1 cellular context compared by ENCODE assay signal in genomic region chr10:29728541-29729049, GRCh38.
TF ChIP-seq lines count a peak whose summit lies in the region.

No MANE protein-coding gene starts in this region.

TF ChIP-seq in GM23338, 12 proteins besides CTCF, POLR2A, EP300 and RAD21 (continued from another document):
- TF ChIP-seq ZNF462 (CRISPR knock-in tag; IDR thresholded peaks at IDR 0.05) (no peak), EZH2 (IDR thresholded peaks at IDR 0.05; ENCODE audit: low read depth, unreplicated experiment) (no peak), POLR2AphosphoS5 (IDR thresholded peaks at IDR 0.05; ENCODE audit: low read depth) (no peak), JUNB (IDR thresholded peaks at IDR 0.05; ENCODE audit: unreplicated experiment) (no peak), ZNF331 (CRISPR knock-in tag; IDR thresholded peaks at IDR 0.05; ENCODE audit: low read depth) (no peak)
- TF ChIP-seq, protein P1, sequence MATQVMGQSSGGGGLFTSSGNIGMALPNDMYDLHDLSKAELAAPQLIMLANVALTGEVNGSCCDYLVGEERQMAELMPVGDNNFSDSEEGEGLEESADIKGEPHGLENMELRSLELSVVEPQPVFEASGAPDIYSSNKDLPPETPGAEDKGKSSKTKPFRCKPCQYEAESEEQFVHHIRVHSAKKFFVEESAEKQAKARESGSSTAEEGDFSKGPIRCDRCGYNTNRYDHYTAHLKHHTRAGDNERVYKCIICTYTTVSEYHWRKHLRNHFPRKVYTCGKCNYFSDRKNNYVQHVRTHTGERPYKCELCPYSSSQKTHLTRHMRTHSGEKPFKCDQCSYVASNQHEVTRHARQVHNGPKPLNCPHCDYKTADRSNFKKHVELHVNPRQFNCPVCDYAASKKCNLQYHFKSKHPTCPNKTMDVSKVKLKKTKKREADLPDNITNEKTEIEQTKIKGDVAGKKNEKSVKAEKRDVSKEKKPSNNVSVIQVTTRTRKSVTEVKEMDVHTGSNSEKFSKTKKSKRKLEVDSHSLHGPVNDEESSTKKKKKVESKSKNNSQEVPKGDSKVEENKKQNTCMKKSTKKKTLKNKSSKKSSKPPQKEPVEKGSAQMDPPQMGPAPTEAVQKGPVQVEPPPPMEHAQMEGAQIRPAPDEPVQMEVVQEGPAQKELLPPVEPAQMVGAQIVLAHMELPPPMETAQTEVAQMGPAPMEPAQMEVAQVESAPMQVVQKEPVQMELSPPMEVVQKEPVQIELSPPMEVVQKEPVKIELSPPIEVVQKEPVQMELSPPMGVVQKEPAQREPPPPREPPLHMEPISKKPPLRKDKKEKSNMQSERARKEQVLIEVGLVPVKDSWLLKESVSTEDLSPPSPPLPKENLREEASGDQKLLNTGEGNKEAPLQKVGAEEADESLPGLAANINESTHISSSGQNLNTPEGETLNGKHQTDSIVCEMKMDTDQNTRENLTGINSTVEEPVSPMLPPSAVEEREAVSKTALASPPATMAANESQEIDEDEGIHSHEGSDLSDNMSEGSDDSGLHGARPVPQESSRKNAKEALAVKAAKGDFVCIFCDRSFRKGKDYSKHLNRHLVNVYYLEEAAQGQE (IDR thresholded peaks at IDR 0.05; ENCODE audit: unreplicated experiment), result no peak
- TF ChIP-seq, protein P2, sequence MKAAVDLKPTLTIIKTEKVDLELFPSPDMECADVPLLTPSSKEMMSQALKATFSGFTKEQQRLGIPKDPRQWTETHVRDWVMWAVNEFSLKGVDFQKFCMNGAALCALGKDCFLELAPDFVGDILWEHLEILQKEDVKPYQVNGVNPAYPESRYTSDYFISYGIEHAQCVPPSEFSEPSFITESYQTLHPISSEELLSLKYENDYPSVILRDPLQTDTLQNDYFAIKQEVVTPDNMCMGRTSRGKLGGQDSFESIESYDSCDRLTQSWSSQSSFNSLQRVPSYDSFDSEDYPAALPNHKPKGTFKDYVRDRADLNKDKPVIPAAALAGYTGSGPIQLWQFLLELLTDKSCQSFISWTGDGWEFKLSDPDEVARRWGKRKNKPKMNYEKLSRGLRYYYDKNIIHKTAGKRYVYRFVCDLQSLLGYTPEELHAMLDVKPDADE (IDR thresholded peaks at IDR 0.05), result no peak
